In genomic region chr12:82210882-82211281, GRCh38 we compare ENCODE assay signal across 2 cellular contexts.
TF ChIP-seq lines count a peak whose summit lies in the region.

No MANE protein-coding gene starts in this region.

TF ChIP-seq in HepG2, 621 proteins besides CTCF, POLR2A, EP300 and RAD21 (continued from another document):
- no peak for TF ChIP-seq TARDBP (CRISPR knock-in tag; IDR thresholded peaks at IDR 0.05)
- no peak for TF ChIP-seq GABPA (IDR thresholded peaks at IDR 0.05; ENCODE audit: low read depth, low read length)
- TF ChIP-seq GABPA (CRISPR knock-in tag; IDR thresholded peaks at IDR 0.05; ENCODE audit: low read depth): no peak
TF ChIP-seq in HepG2: peak in this region for 1.

TF ChIP-seq in HEK293, 187 proteins besides CTCF, POLR2A, EP300 and RAD21 (continued from another document):
- TF ChIP-seq TRIM28 (IDR thresholded peaks at IDR 0.05; ENCODE audit: borderline replicate concordance, low read length) (peak; percentile 67; the same call in 1 of the 2 replicates), ZNF394 (tag by site-specific recombination; IDR thresholded peaks at IDR 0.05; ENCODE audit: borderline replicate concordance) (no peak)
